Comparison of ENCODE assay signal across 21 cellular contexts in genomic region chr21:38777521-38777920, GRCh38. TPM values are rescaled to one million over a fixed set of nuclear protein-coding genes. Genes with fewer than 3 reads are reported as not detected.
DNase-seq lines count a peak whose midpoint lies in the region; ATAC-seq lines count a peak whose summit lies in the region.
"Had no signal": no experiment of that assay in that cellular context is flagged by ENCODE, and none has a peak within 500 bp of the region (broad histone marks: within the 10 kb centered on the region; RNA-seq: fewer than 3 reads in every experiment).

No MANE protein-coding gene starts in this region.

- H3K27ac Mint-ChIP-seq in T-helper 2 cell treated with Interferon-gamma antibody and Interleukin-4, amounts not matched to agents 5 μg/mL and 100 μg/mL, for 36 hours = no peak overlapping the region
- H3K27ac Mint-ChIP-seq in naive B cell = peak overlapping the region in 2 of 6 donors; percentile 5 to 75

- peaks cover 19% of the 10 kb centered on the region for H3K36me3 Mint-ChIP-seq in T-helper 2 cell treated with Interferon-gamma antibody and Interleukin-4, amounts not matched to agents 5 μg/mL and 100 μg/mL, for 36 hours (ENCODE audit: low read depth)
- H3K36me3 Mint-ChIP-seq in naive B cell = peaks cover 7 to 21% of the 10 kb centered on the region in 2 donors

- peaks cover 44% of the 10 kb centered on the region for H3K9me3 Mint-ChIP-seq in T-helper 2 cell treated with Interferon-gamma antibody and Interleukin-4, amounts not matched to agents 5 μg/mL and 100 μg/mL, for 36 hours
- H3K9me3 Mint-ChIP-seq in naive B cell = peaks cover 11 to 29% (median 25%) of the 10 kb centered on the region in 7 donors

- peak overlapping the region; percentile 32 for H3K4me3 Mint-ChIP-seq in T-helper 2 cell treated with Interferon-gamma antibody and Interleukin-4, amounts not matched to agents 5 μg/mL and 100 μg/mL, for 36 hours
- H3K4me3 Mint-ChIP-seq in naive B cell = peak overlapping the region in 6 of 8 donors; percentile 3 to 78 (median 34)

- ATAC-seq in naive B cell (ENCODE audit: low read depth in 2 of 2) (peak; percentile 87 to 96), HG02763 (IDR thresholded peaks at IDR 0.05; ENCODE audit: unreplicated experiment) (no peak)
- ATAC-seq: esophagus mucosa had no signal

- DNase-seq in stimulated activated CD4-positive, alpha-beta T cell treated with anti-CD3 and anti-CD28 coated beads, Interleukin-15, amount 100 ng/mL, for 24 hours = peak; percentile 21
- DNase-seq in stimulated activated CD4-positive, alpha-beta T cell treated with anti-CD3 and anti-CD28 coated beads, Interleukin-4, amount 100 ng/mL, for 4 hours = no peak
- DNase-seq in T-helper 2 cell treated with Interferon-gamma antibody and Interleukin-4, amounts not matched to agents 5 μg/mL and 100 μg/mL, for 36 hours (ENCODE audit: low spot score) = peak; percentile 28
- DNase-seq in naive B cell = peak; percentile 48
- no peak for DNase-seq in stimulated activated CD4-positive, alpha-beta T cell treated with anti-CD3 and anti-CD28 coated beads, Interleukin-4, amount 100 ng/mL, for 24 hours
- DNase-seq in hypothalamus (lab: John Stamatoyannopoulos, UW) = no peak
- DNase-seq: activated CD4-positive, CD25-positive, alpha-beta regulatory T cell treated with anti-CD3 and anti-CD28 coated beads, Interleukin-2, amount 50 U/mL, for 72 hours; activated effector memory CD4-positive, alpha-beta T cell treated with anti-CD3 and anti-CD28 coated beads, Interleukin-2, amount 50 U/mL, for 16 hours; anterior cingulate cortex; central memory CD4-positive, alpha-beta T cell; DMS53; effector CD4-positive, alpha-beta T cell; H7; kidney; NCI-H1092 treated with DMSO at 0.1 percent for 48 hours; NCI-H2081; NCI-H446 treated with DMSO at 0.1 percent for 48 hours; retina; T-helper 9 cell had no signal

- H3K27me3 Mint-ChIP-seq in T-helper 2 cell treated with Interferon-gamma antibody and Interleukin-4, amounts not matched to agents 5 μg/mL and 100 μg/mL, for 36 hours (ENCODE audit: low read depth) = no peaks in the 10 kb centered on the region
- H3K27me3 Mint-ChIP-seq in naive B cell = peaks cover 67 to 72% (median 69%) of the 10 kb centered on the region in 3 donors

- peaks cover 33% of the 10 kb centered on the region for H3K4me1 Mint-ChIP-seq in T-helper 2 cell treated with Interferon-gamma antibody and Interleukin-4, amounts not matched to agents 5 μg/mL and 100 μg/mL, for 36 hours (ENCODE audit: low read depth)
- H3K4me1 Mint-ChIP-seq in naive B cell = peaks cover 42 to 50% (median 47%) of the 10 kb centered on the region in 3 donors

RNA-seq across cellular contexts. Expression of gene ETS2, which starts 28.2 kb away (rescaled TPM):
- polyA plus RNA-seq in naive B cell (ENCODE audit: low read depth in 6 of 6) = 1 to 10 TPM; 1.4 to 2.7 (median 1.6) TPM

Comparison
In these comparisons a context has a peak if more than half of its experiments do, and no peak if none do; other contexts are left out.
1. DNase-seq: peak in stimulated activated CD4-positive, alpha-beta T cell treated with anti-CD3 and anti-CD28 coated beads, Interleukin-15, amount 100 ng/mL, for 24 hours (single experiment), T-helper 2 cell treated with Interferon-gamma antibody and Interleukin-4, amounts not matched to agents 5 μg/mL and 100 μg/mL, for 36 hours (single experiment) and naive B cell (single experiment); none in stimulated activated CD4-positive, alpha-beta T cell treated with anti-CD3 and anti-CD28 coated beads, Interleukin-4, amount 100 ng/mL, for 4 hours (0 of 2), stimulated activated CD4-positive, alpha-beta T cell treated with anti-CD3 and anti-CD28 coated beads, Interleukin-4, amount 100 ng/mL, for 24 hours (single experiment) and hypothalamus (0 of 51).